Comparison of ENCODE assay signal across 13 cellular contexts in the genomic region with DNA sequence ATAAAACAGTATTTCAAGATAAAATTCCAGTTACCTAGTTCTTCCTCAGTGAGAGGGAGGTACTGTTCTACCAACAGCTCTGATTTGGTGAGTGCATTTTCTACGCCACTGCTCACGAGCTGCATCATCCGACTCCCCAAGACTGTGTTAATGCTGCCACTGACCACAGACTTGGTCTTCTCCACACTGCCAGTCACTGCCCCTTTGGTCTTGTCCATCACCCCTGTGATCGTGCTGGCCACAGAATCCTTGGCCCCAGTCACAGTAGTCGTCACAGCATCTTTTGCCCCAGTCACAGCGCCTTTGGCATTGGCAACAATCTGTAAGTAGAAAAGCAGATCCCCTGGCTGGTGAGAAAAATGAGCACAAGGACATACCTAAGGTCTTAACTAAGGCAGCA. TPM values are rescaled to one million over a fixed set of nuclear protein-coding genes. Genes with fewer than 3 reads are reported as not detected.
DNase-seq lines count a peak whose midpoint lies in the region; ATAC-seq and TF ChIP-seq lines count a peak whose summit lies in the region.
"Had no signal": no experiment of that assay in that cellular context is flagged by ENCODE, and none has a peak within 500 bp of the region (broad histone marks: within the 10 kb centered on the region; RNA-seq: fewer than 3 reads in every experiment).

No MANE protein-coding gene starts in this region.

- no peaks in the 10 kb centered on the region for H3K9me3 Mint-ChIP-seq in activated T-cell treated with anti-CD3 and anti-CD28 coated beads, Interleukin-2, amount 50 U/mL, for 24 hours
- H3K9me3 Mint-ChIP-seq: CD4-positive, CD25-positive, alpha-beta regulatory T cell had no signal

- peaks cover 38% of the 10 kb centered on the region for H3K4me1 Mint-ChIP-seq in activated T-cell treated with anti-CD3 and anti-CD28 coated beads, Interleukin-2, amount 50 U/mL, for 24 hours (ENCODE audit: low read depth)

- peak overlapping the region; percentile 9 for H3K27ac Mint-ChIP-seq in activated T-cell treated with anti-CD3 and anti-CD28 coated beads, Interleukin-2, amount 50 U/mL, for 24 hours

- TF ChIP-seq RAD21 in liver (IDR thresholded peaks at IDR 0.05) = no peak

- H3K9ac ChIP-seq in adipocyte (ENCODE audit: low read length) = peak overlapping the region; percentile 96
- no peak overlapping the region for H3K9ac ChIP-seq in liver (ENCODE audit: low read depth in 1 of 2, low read length in 2 of 2)
- H3K9ac ChIP-seq: BLaER1 had no signal

- H3K9me3 ChIP-seq in adipocyte (ENCODE audit: control insufficient read depth, low read length) (no peaks in the 10 kb centered on the region), liver (ENCODE audit: control insufficient read depth in 4 of 4, low read length in 3 of 4) (no peaks in the 10 kb centered on the region), gastrocnemius medialis (no peaks in the 10 kb centered on the region)
- H3K9me3 ChIP-seq: BLaER1, HAP-1 had no signal

- no peak for DNase-seq in activated T-cell treated with anti-CD3 and anti-CD28 coated beads, Interleukin-2, amount 50 U/mL, for 24 hours
- DNase-seq in activated T-cell treated with anti-CD3 and anti-CD28 coated beads, Interleukin-2, amount 50 U/mL, for 1 hour = no peak
- DNase-seq in adipocyte (ENCODE audit: low read depth) = no peak
- no peak for DNase-seq in gastrocnemius medialis
- DNase-seq in activated effector memory CD4-positive, alpha-beta T cell treated with Interleukin-2 at 50 U/mL for 16 hours = no peak
- DNase-seq in left colon = no peak
- no peak for DNase-seq in DMS153 (lab: John Stamatoyannopoulos, UW)
- DNase-seq: AML-193; CD4-positive, CD25-positive, alpha-beta regulatory T cell had no signal

- peaks cover 100% of the 10 kb centered on the region for H3K36me3 Mint-ChIP-seq in activated T-cell treated with anti-CD3 and anti-CD28 coated beads, Interleukin-2, amount 50 U/mL, for 24 hours (ENCODE audit: low read depth)

- in situ Hi-C loops in gastrocnemius medialis (cut with MboI; ENCODE audit: low sequenced_read_pairs in 4 of 4) = no loop called here

- H3K27me3 Mint-ChIP-seq in activated T-cell treated with anti-CD3 and anti-CD28 coated beads, Interleukin-2, amount 50 U/mL, for 24 hours = no peaks in the 10 kb centered on the region
- H3K27me3 Mint-ChIP-seq: CD4-positive, CD25-positive, alpha-beta regulatory T cell had no signal

- H3K4me3 ChIP-seq in adipocyte (ENCODE audit: low read length) (peak overlapping the region; percentile 99), liver (ENCODE audit: low read depth in 1 of 3, low read length in 3 of 3) (no peak overlapping the region), gastrocnemius medialis (no peak overlapping the region)
- H3K4me3 ChIP-seq: BLaER1, HAP-1 had no signal

- TF ChIP-seq POLR2A in gastrocnemius medialis (IDR thresholded peaks at IDR 0.05) = no peak

- H3K36me3 ChIP-seq in adipocyte (ENCODE audit: control insufficient read depth, insufficient read depth, low read length, severe bottlenecking) = peaks cover 100% of the 10 kb centered on the region
- H3K36me3 ChIP-seq in liver (ENCODE audit: control insufficient read depth in 4 of 4, insufficient read depth in 3 of 4, low read depth in 1 of 4, low read length in 3 of 4) = peaks cover 18 to 80% (median 70%) of the 10 kb centered on the region in 4 donors
- H3K36me3 ChIP-seq in gastrocnemius medialis = peaks cover 26 to 89% of the 10 kb centered on the region in 2 donors

- intact Hi-C loops in gastrocnemius medialis (cut with DNase I; ENCODE audit: low total_unique reads) (no loop called here), left colon (cut with DNase I, micrococcal nuclease) (no loop called here)

- H3K4me3 Mint-ChIP-seq in activated T-cell treated with anti-CD3 and anti-CD28 coated beads, Interleukin-2, amount 50 U/mL, for 24 hours = no peak overlapping the region

- H3K4me1 ChIP-seq in adipocyte (ENCODE audit: control insufficient read depth, insufficient read depth, low read length) (peaks cover 81% of the 10 kb centered on the region), liver (ENCODE audit: control insufficient read depth in 4 of 4, insufficient read depth in 4 of 4, low read length in 3 of 4) (peaks cover 0 to 48% (median 16%) of the 10 kb centered on the region in 4 donors), gastrocnemius medialis (peaks cover 66 to 77% of the 10 kb centered on the region in 2 donors)
- H3K4me1 ChIP-seq: HAP-1 had no signal

- ATAC-seq in gastrocnemius medialis (no peak), left colon (no peak)

- H3K27ac ChIP-seq in liver (ENCODE audit: low read depth in 1 of 2, low read length in 2 of 2) (peak overlapping the region; percentile 38 to 60), gastrocnemius medialis (peak overlapping the region; percentile 95 to 98 (median 96))
- H3K27ac ChIP-seq: 22Rv1, BLaER1 had no signal

- 92% methylated on average over 6 of the region's 6 CpGs for WGBS in liver

- no peak for TF ChIP-seq CTCF in liver (IDR thresholded peaks at IDR 0.05; ENCODE audit: low read depth, low read length, missing input control)
- no peak for TF ChIP-seq CTCF in gastrocnemius medialis (IDR thresholded peaks at IDR 0.05 in 4 of 5, conservative IDR thresholded peaks at IDR 0.05 in 1 of 5)

- H3K27me3 ChIP-seq in adipocyte (replicated peaks; ENCODE audit: control insufficient read depth, insufficient read depth, low read length) = no peaks in the 10 kb centered on the region
- H3K27me3 ChIP-seq in liver (ENCODE audit: control insufficient read depth in 4 of 4, insufficient read depth in 4 of 4, low read length in 3 of 4) = no peaks in the 10 kb centered on the region
- H3K27me3 ChIP-seq in gastrocnemius medialis = no peaks in the 10 kb centered on the region
- H3K27me3 ChIP-seq: BLaER1 had no signal

TF ChIP-seq in liver, 16 proteins besides CTCF, POLR2A, EP300 and RAD21 (continues in another document):
- TF ChIP-seq HNF4G (IDR thresholded peaks at IDR 0.05) (no peak), FOXA2 (IDR thresholded peaks at IDR 0.05) (no peak), RXRA (IDR thresholded peaks at IDR 0.05) (no peak), GABPA (IDR thresholded peaks at IDR 0.05 in 1 of 2, conservative IDR thresholded peaks at IDR 0.05 in 1 of 2) (no peak), HNF4A (conservative IDR thresholded peaks at IDR 0.05) (no peak), TAF1 (conservative IDR thresholded peaks at IDR 0.05) (no peak), JUND (IDR thresholded peaks at IDR 0.05) (no peak), NR2F2 (IDR thresholded peaks at IDR 0.05) (no peak), SP1 (IDR thresholded peaks at IDR 0.05) (no peak)
- TF ChIP-seq, protein P1, sequence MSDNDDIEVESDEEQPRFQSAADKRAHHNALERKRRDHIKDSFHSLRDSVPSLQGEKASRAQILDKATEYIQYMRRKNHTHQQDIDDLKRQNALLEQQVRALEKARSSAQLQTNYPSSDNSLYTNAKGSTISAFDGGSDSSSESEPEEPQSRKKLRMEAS (IDR thresholded peaks at IDR 0.05) = no peak
- TF ChIP-seq, protein P2, sequence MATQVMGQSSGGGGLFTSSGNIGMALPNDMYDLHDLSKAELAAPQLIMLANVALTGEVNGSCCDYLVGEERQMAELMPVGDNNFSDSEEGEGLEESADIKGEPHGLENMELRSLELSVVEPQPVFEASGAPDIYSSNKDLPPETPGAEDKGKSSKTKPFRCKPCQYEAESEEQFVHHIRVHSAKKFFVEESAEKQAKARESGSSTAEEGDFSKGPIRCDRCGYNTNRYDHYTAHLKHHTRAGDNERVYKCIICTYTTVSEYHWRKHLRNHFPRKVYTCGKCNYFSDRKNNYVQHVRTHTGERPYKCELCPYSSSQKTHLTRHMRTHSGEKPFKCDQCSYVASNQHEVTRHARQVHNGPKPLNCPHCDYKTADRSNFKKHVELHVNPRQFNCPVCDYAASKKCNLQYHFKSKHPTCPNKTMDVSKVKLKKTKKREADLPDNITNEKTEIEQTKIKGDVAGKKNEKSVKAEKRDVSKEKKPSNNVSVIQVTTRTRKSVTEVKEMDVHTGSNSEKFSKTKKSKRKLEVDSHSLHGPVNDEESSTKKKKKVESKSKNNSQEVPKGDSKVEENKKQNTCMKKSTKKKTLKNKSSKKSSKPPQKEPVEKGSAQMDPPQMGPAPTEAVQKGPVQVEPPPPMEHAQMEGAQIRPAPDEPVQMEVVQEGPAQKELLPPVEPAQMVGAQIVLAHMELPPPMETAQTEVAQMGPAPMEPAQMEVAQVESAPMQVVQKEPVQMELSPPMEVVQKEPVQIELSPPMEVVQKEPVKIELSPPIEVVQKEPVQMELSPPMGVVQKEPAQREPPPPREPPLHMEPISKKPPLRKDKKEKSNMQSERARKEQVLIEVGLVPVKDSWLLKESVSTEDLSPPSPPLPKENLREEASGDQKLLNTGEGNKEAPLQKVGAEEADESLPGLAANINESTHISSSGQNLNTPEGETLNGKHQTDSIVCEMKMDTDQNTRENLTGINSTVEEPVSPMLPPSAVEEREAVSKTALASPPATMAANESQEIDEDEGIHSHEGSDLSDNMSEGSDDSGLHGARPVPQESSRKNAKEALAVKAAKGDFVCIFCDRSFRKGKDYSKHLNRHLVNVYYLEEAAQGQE (IDR thresholded peaks at IDR 0.05) = no peak
- TF ChIP-seq, protein P3, sequence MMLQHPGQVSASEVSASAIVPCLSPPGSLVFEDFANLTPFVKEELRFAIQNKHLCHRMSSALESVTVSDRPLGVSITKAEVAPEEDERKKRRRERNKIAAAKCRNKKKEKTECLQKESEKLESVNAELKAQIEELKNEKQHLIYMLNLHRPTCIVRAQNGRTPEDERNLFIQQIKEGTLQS (IDR thresholded peaks at IDR 0.05) = no peak
- TF ChIP-seq, protein P4, sequence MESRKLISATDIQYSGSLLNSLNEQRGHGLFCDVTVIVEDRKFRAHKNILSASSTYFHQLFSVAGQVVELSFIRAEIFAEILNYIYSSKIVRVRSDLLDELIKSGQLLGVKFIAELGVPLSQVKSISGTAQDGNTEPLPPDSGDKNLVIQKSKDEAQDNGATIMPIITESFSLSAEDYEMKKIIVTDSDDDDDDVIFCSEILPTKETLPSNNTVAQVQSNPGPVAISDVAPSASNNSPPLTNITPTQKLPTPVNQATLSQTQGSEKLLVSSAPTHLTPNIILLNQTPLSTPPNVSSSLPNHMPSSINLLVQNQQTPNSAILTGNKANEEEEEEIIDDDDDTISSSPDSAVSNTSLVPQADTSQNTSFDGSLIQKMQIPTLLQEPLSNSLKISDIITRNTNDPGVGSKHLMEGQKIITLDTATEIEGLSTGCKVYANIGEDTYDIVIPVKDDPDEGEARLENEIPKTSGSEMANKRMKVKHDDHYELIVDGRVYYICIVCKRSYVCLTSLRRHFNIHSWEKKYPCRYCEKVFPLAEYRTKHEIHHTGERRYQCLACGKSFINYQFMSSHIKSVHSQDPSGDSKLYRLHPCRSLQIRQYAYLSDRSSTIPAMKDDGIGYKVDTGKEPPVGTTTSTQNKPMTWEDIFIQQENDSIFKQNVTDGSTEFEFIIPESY (IDR thresholded peaks at IDR 0.05) = no peak

RNA-seq across cellular contexts. Expression of a gene that starts 6.4 kb away (rescaled TPM):
- 100 to 1,000 TPM in 1 of 2 donors, 10 to 100 TPM in 1; 72.7 to 688 TPM for total RNA-seq in liver
- polyA plus RNA-seq in liver = 100 to 1,000 TPM; 344 to 513 TPM
- 1,000 to 10,000 TPM in 3 of 4 donors, 100 to 1,000 TPM in 1; 485 to 1,318 (median 1,176) TPM for total RNA-seq in gastrocnemius medialis
- total RNA-seq in left colon = 10 to 100 TPM; 43.8 to 48.4 TPM

RNA-seq across cellular contexts. Expression of a gene that starts 18.1 kb away (rescaled TPM):
- total RNA-seq in liver = 10 to 100 TPM in 1 of 2 donors, 1 to 10 TPM in 1; 7.0 to 10.1 TPM
- polyA plus RNA-seq in liver = 1 to 10 TPM; 1.9 to 4.2 TPM
- total RNA-seq in gastrocnemius medialis = 1 to 10 TPM; 3.7 to 6.3 (median 5.3) TPM
- 1 to 10 TPM; 5.3 to 6.0 TPM for total RNA-seq in left colon
